Comparison of ENCODE assay signal across 23 cellular contexts in the genomic region with DNA sequence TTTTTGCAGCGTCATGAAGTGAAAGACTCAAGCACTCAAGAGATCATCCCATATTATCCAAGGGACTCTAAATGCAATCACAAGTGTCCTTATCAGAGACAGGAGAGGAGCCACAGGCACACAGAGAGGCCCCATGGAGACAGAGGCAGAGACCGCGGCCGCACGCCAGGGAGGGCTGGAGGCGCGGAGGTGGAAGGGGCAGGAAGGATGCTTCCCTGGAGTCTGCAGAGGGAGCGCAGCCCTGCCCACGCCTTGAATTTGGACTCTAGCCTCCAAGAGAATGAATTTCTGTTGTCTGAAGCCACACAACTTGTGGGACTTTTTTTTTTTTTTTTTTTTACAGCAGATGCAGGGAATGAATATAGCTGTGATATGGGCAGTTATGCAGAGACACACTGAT.
"Had no signal": no experiment of that assay in that cellular context is flagged by ENCODE, and none has a peak within 500 bp of the region (broad histone marks: within the 10 kb centered on the region; RNA-seq: fewer than 3 reads in every experiment).

No MANE protein-coding gene starts in this region.

- DNase-seq: activated CD4-positive, alpha-beta T cell treated with anti-CD3 and anti-CD28 coated beads for 36 hours; activated CD4-positive, alpha-beta T cell treated with anti-CD3 and anti-CD28 coated beads, Interleukin-2, amount 50 U/mL, for 48 hours; activated gamma-delta T cell treated with Interleukin-2 at 50 U/mL for 16 hours; adrenal gland; cerebellar nuclear complex; effector CD4-positive, alpha-beta T cell; head of caudate nucleus; left ventricle myocardium inferior; mesenchymal stem cell; naive B cell; ovary; right cardiac atrium; stimulated activated CD4-positive, alpha-beta T cell treated with anti-CD3 and anti-CD28 coated beads, Interleukin-4, amount 100 ng/mL, for 1 hour; stimulated activated naive CD8-positive, alpha-beta T cell treated with anti-CD3 and anti-CD28 coated beads, Interleukin-15, amount 100 ng/mL, for 72 hours; T-helper 2 cell had no signal

- H3K9me3 ChIP-seq: mucosa of descending colon, ovary, suprapubic skin had no signal

- H3K4me1 ChIP-seq: adrenal gland, breast epithelium, left ventricle myocardium inferior, psoas muscle, suprapubic skin had no signal

- H3K27me3 Mint-ChIP-seq: type B pancreatic cell had no signal

- H3K4me3 Mint-ChIP-seq: activated CD4-positive, alpha-beta T cell treated with anti-CD3 and anti-CD28 coated beads for 36 hours; activated T-helper 1 cell treated with anti-CD3 and anti-CD28 coated beads, Interleukin-12 subunit alpha, Interleukin-12 subunit beta, Interleukin-2, Interleukin-4 antibody, amounts not matched to agents 30 ng/mL and 10 ng/mL and 1 ng/mL, durations not matched to agents 14 hours and 24 hours and 36 hours; naive B cell; stimulated activated naive CD8-positive, alpha-beta T cell treated with anti-CD3 and anti-CD28 coated beads, Interleukin-15, amount 100 ng/mL, for 72 hours; type B pancreatic cell had no signal

- H3K4me3 ChIP-seq: adrenal gland, breast epithelium, left ventricle myocardium inferior, mucosa of descending colon, ovary, psoas muscle, skin epidermis, suprapubic skin had no signal

- H3K27ac ChIP-seq: breast epithelium, left ventricle myocardium inferior, ovary, psoas muscle, skin epidermis, suprapubic skin had no signal

- H3K36me3 Mint-ChIP-seq: naive B cell had no signal

- H3K27ac Mint-ChIP-seq: activated CD4-positive, alpha-beta T cell treated with anti-CD3 and anti-CD28 coated beads for 36 hours; activated naive CD4-positive, alpha-beta T cell treated with anti-CD3 and anti-CD28 coated beads, Interleukin-2, amount 50 U/mL, for 72 hours; activated T-helper 1 cell treated with anti-CD3 and anti-CD28 coated beads, Interleukin-12 subunit alpha, Interleukin-12 subunit beta, Interleukin-2, Interleukin-4 antibody, amounts not matched to agents 30 ng/mL and 10 ng/mL and 1 ng/mL, durations not matched to agents 14 hours and 24 hours and 36 hours; naive B cell; type B pancreatic cell had no signal

- H3K27me3 ChIP-seq: breast epithelium, ovary had no signal

- H3K9me3 Mint-ChIP-seq: activated naive CD4-positive, alpha-beta T cell treated with anti-CD3 and anti-CD28 coated beads, Interleukin-2, amount 50 U/mL, for 72 hours; activated T-helper 1 cell treated with anti-CD3 and anti-CD28 coated beads, Interleukin-12 subunit alpha, Interleukin-12 subunit beta, Interleukin-2, Interleukin-4 antibody, amounts not matched to agents 30 ng/mL and 10 ng/mL and 1 ng/mL, durations not matched to agents 14 hours and 24 hours and 36 hours had no signal

- H3K4me1 Mint-ChIP-seq: activated CD4-positive, alpha-beta T cell treated with anti-CD3 and anti-CD28 coated beads for 36 hours; naive B cell; stimulated activated naive CD8-positive, alpha-beta T cell treated with anti-CD3 and anti-CD28 coated beads, Interleukin-15, amount 100 ng/mL, for 72 hours had no signal

- H3K36me3 ChIP-seq: adrenal gland, breast epithelium, left ventricle myocardium inferior, ovary, suprapubic skin had no signal
